Comparison of ENCODE assay signal across 17 cellular contexts in the genomic region with DNA sequence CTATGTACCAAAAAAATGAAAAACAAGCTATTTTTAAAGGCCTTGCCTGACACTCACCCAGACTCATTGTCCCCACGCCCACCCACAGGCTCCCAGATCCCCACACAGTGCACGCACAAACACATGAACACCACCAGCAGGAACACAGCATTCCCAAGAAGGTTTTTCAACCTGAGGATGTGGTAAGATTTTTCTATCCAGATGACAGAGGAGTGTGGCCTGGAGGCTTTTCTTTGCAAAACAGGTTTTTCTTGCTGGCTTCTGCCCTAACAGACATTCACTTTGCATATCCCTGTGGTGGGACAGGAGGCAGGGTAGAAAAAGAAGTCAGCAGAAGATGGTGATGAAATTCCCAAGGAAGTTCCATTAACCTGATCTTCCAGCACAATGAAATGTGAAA.
DNase-seq lines count a peak whose midpoint lies in the region; ATAC-seq and TF ChIP-seq lines count a peak whose summit lies in the region.
"Had no signal": no experiment of that assay in that cellular context is flagged by ENCODE, and none has a peak within 500 bp of the region (broad histone marks: within the 10 kb centered on the region; RNA-seq: fewer than 3 reads in every experiment).

No MANE protein-coding gene starts in this region.

- POLR2A ChIA-PET in CD8-positive, alpha-beta T cell (lab: Charles Lee), result interaction anchor here (0.5 kb wide), 1 partner anchor 326 kb away, joined by 3 read pairs; no protein-coding TSS in a partner anchor

- H3K27me3 ChIP-seq in CD8-positive, alpha-beta T cell (ENCODE audit: insufficient read depth, low read length), result no peaks in the 10 kb centered on the region
- H3K27me3 ChIP-seq in HUES6 (ENCODE audit: control insufficient read depth, insufficient read depth, low read length) (no peaks in the 10 kb centered on the region), thyroid gland (no peaks in the 10 kb centered on the region)
- H3K27me3 ChIP-seq: BLaER1, gastrocnemius medialis had no signal

- no peak for ATAC-seq in CD8-positive, alpha-beta T cell
- no peak for ATAC-seq in central memory CD8-positive, alpha-beta T cell (replicated peaks; ENCODE audit: extremely low read depth, poor library complexity, severe bottlenecking)
- ATAC-seq in GM18519 (IDR thresholded peaks at IDR 0.05; ENCODE audit: low FRiP score, unreplicated experiment) (no peak), HG03354 (IDR thresholded peaks at IDR 0.05; ENCODE audit: poor library complexity, severe bottlenecking, unreplicated experiment) (no peak)
- ATAC-seq: gastrocnemius medialis had no signal

- peak overlapping the region; percentile 50 for H3K27ac Mint-ChIP-seq in CD8-positive, alpha-beta T cell
- H3K27ac Mint-ChIP-seq in central memory CD8-positive, alpha-beta T cell (ENCODE audit: low read depth), result peak overlapping the region; percentile 26
- H3K27ac Mint-ChIP-seq: nephron progenitor cell had no signal

- intact Hi-C loops in CD8-positive, alpha-beta T cell (cut with DNase I, micrococcal nuclease), result no loop called here
- intact Hi-C loops in thyroid gland (cut with DNase I), result no loop called here

- no peak overlapping the region for H3K4me3 Mint-ChIP-seq in CD8-positive, alpha-beta T cell
- H3K4me3 Mint-ChIP-seq in central memory CD8-positive, alpha-beta T cell, result no peak overlapping the region
- H3K4me3 Mint-ChIP-seq: nephron progenitor cell had no signal

- H3K27me3 Mint-ChIP-seq in CD8-positive, alpha-beta T cell (ENCODE audit: low read depth), result no peaks in the 10 kb centered on the region
- H3K27me3 Mint-ChIP-seq in central memory CD8-positive, alpha-beta T cell, result no peaks in the 10 kb centered on the region

- in situ Hi-C loops in KBM-7 (cut with MboI; ENCODE audit: low pct_unique_long_range_greater_than_20kb, low sequenced_read_pairs), result no loop called here

- H3K4me3 ChIP-seq in CD8-positive, alpha-beta T cell (ENCODE audit: low read depth, low read length), result no peak overlapping the region
- H3K4me3 ChIP-seq in HUES6 (ENCODE audit: low read depth, low read length), result peak overlapping the region; percentile 23; the same call in 1 of the 2 replicates
- no peak overlapping the region for H3K4me3 ChIP-seq in thyroid gland (replicated peaks in 1 of 3)
- H3K4me3 ChIP-seq: BLaER1, gastrocnemius medialis had no signal

- DNase-seq in CD8-positive, alpha-beta T cell, result no peak
- no peak for DNase-seq in central memory CD8-positive, alpha-beta T cell (ENCODE audit: low spot score in 2 of 2)
- DNase-seq in left kidney (ENCODE audit: low read depth, low spot score), result peak; percentile 28
- no peak for DNase-seq in KBM-7
- DNase-seq in thyroid gland, result no peak
- DNase-seq: activated CD8-positive, alpha-beta memory T cell treated with anti-CD3 and anti-CD28 coated beads for 24 hours; activated gamma-delta T cell treated with Interleukin-2 at 50 U/mL for 16 hours; effector CD8-positive, alpha-beta T cell; gastrocnemius medialis; NCI-H1930; nephron progenitor cell; SK-N-SH; stimulated activated CD4-positive, alpha-beta T cell treated with anti-CD3 and anti-CD28 coated beads, Interleukin-2, amount 100 ng/mL, for 24 hours had no signal

- TF ChIP-seq POLR2A in thyroid gland (IDR thresholded peaks at IDR 0.05), result no peak

- no peaks in the 10 kb centered on the region for H3K9me3 ChIP-seq in CD8-positive, alpha-beta T cell (ENCODE audit: low read length)
- H3K9me3 ChIP-seq in HUES6 (ENCODE audit: control insufficient read depth, insufficient read depth, low read depth, low read length) (no peaks in the 10 kb centered on the region), thyroid gland (no peaks in the 10 kb centered on the region)
- H3K9me3 ChIP-seq: gastrocnemius medialis, SK-N-SH had no signal

- 68 to 75% methylated on average over 2 of the region's 2 CpGs for WGBS in thyroid gland, 2 donors

- peaks cover 17% of the 10 kb centered on the region for H3K36me3 Mint-ChIP-seq in CD8-positive, alpha-beta T cell
- peaks cover 3% of the 10 kb centered on the region for H3K36me3 Mint-ChIP-seq in central memory CD8-positive, alpha-beta T cell (ENCODE audit: insufficient read depth)

- CTCF ChIA-PET in CD8-positive, alpha-beta T cell (lab: Charles Lee), result no interaction called here

- no peaks in the 10 kb centered on the region for H3K36me3 ChIP-seq in CD8-positive, alpha-beta T cell (ENCODE audit: insufficient read depth, low read length)
- H3K36me3 ChIP-seq in HUES6 (ENCODE audit: control insufficient read depth, insufficient read depth, low read length), result no peaks in the 10 kb centered on the region
- no peaks in the 10 kb centered on the region for H3K36me3 ChIP-seq in thyroid gland
- H3K36me3 ChIP-seq: gastrocnemius medialis had no signal

- peaks cover 63% of the 10 kb centered on the region for H3K4me1 Mint-ChIP-seq in CD8-positive, alpha-beta T cell (ENCODE audit: low read depth)
- H3K4me1 Mint-ChIP-seq in central memory CD8-positive, alpha-beta T cell, result peaks cover 63% of the 10 kb centered on the region

- peak overlapping the region; percentile 40 for H3K9ac ChIP-seq in HUES6 (ENCODE audit: low read length)
- H3K9ac ChIP-seq: BLaER1, SK-N-SH had no signal

- no peaks in the 10 kb centered on the region for H3K9me3 Mint-ChIP-seq in CD8-positive, alpha-beta T cell
- no peaks in the 10 kb centered on the region for H3K9me3 Mint-ChIP-seq in central memory CD8-positive, alpha-beta T cell
- H3K9me3 Mint-ChIP-seq: nephron progenitor cell had no signal

- peaks cover 22% of the 10 kb centered on the region for H3K4me1 ChIP-seq in CD8-positive, alpha-beta T cell (ENCODE audit: insufficient read depth, low read length)
- peaks cover 25% of the 10 kb centered on the region for H3K4me1 ChIP-seq in HUES6 (ENCODE audit: control insufficient read depth, insufficient read depth, low read length)
- no peaks in the 10 kb centered on the region for H3K4me1 ChIP-seq in thyroid gland
- H3K4me1 ChIP-seq: BLaER1 had no signal

- TF ChIP-seq CTCF in CD8-positive, alpha-beta T cell (IDR thresholded peaks at IDR 0.05), result no peak
- TF ChIP-seq CTCF in thyroid gland (IDR thresholded peaks at IDR 0.05), result no peak

- H3K27ac ChIP-seq in CD8-positive, alpha-beta T cell (ENCODE audit: low read depth, low read length), result no peak overlapping the region
- peak overlapping the region; percentile 71 for H3K27ac ChIP-seq in HUES6 (ENCODE audit: low read depth, low read length)
- no peak overlapping the region for H3K27ac ChIP-seq in thyroid gland
- H3K27ac ChIP-seq: BLaER1, gastrocnemius medialis had no signal
